Comparison of ENCODE assay signal across 29 cellular contexts in genomic region chr20:34072076-34072475, GRCh38.
"Had no signal": no experiment of that assay in that cellular context is flagged by ENCODE, and none has a peak within 500 bp of the region (broad histone marks: within the 10 kb centered on the region; RNA-seq: fewer than 3 reads in every experiment).

No MANE protein-coding gene starts in this region.

- ATAC-seq: activated CD4-positive, alpha-beta T cell treated with anti-CD3 and anti-CD28 coated beads for 36 hours; activated T-cell treated with anti-CD3 and anti-CD28 coated beads, Interleukin-2, amount 50 U/mL, for 4 hours; gastroesophageal sphincter; heart right ventricle; T-cell had no signal

- H3K9me3 ChIP-seq: esophagus squamous epithelium, gastroesophageal sphincter, heart right ventricle had no signal

- H3K9me3 Mint-ChIP-seq: activated naive CD4-positive, alpha-beta T cell treated with anti-CD3 and anti-CD28 coated beads for 36 hours; activated naive CD4-positive, alpha-beta T cell treated with anti-CD3 and anti-CD28 coated beads, Interleukin-2, amount 50 U/mL, for 24 hours; activated T-cell treated with anti-CD3 and anti-CD28 coated beads, Interleukin-2, amount 50 U/mL, for 4 hours; activated T-helper 1 cell treated with anti-CD3 and anti-CD28 coated beads, Interleukin-12 subunit alpha, Interleukin-12 subunit beta, Interleukin-2, Interleukin-4 antibody, amounts not matched to agents 30 ng/mL and 10 ng/mL and 1 ng/mL, durations not matched to agents 14 hours and 24 hours and 36 hours; activated T-helper 2 cell treated with anti-CD3 and anti-CD28 coated beads, Interferon-gamma antibody, Interleukin-2, Interleukin-4, amounts not matched to agents 10 μg/mL and 5 μg/mL and 100 μg/mL, durations not matched to agents 14 hours and 24 hours and 36 hours; central memory CD8-positive, alpha-beta T cell; dendritic cell treated with granulocyte-macrophage colony-stimulating factor and Interleukin-4, amounts not matched to agents 40 ng/mL and 50 ng/mL, for 4 days; T-cell; T-helper 1 cell treated with Interleukin-12 subunit alpha and Interleukin-12 subunit beta and Interleukin-4 antibody, amounts not matched to agents 30 μg/mL and 1 μg/mL, for 36 hours; T-helper 2 cell treated with Interferon-gamma antibody and Interleukin-4, amounts not matched to agents 5 μg/mL and 100 μg/mL, for 36 hours had no signal

- DNase-seq: activated CD4-positive, alpha-beta T cell treated with anti-CD3 and anti-CD28 coated beads for 36 hours; activated CD4-positive, alpha-beta T cell treated with anti-CD3 and anti-CD28 coated beads, Interleukin-2, amount 50 U/mL, for 1 hour; activated CD4-positive, alpha-beta T cell treated with anti-CD3 and anti-CD28 coated beads, Interleukin-2, amount 50 U/mL, for 48 hours; activated CD4-positive, CD25-positive, alpha-beta regulatory T cell; activated CD4-positive, CD25-positive, alpha-beta regulatory T cell treated with anti-CD3 and anti-CD28 coated beads, Interleukin-2, amount 50 U/mL, for 72 hours; activated CD8-positive, alpha-beta memory T cell treated with anti-CD3 and anti-CD28 coated beads, Interleukin-2, amount 50 U/mL, for 48 hours; activated effector memory CD4-positive, alpha-beta T cell treated with anti-CD3 and anti-CD28 coated beads, Interleukin-2, amount 50 U/mL, for 16 hours; activated naive CD4-positive, alpha-beta T cell treated with anti-CD3 and anti-CD28 coated beads for 36 hours; activated T-cell treated with anti-CD3 and anti-CD28 coated beads for 4 hours; activated T-cell treated with anti-CD3 and anti-CD28 coated beads, Interleukin-2, amount 50 U/mL, for 4 hours; amniotic stem cell; brain microvascular endothelial cell; dorsolateral prefrontal cortex; effector memory CD4-positive, alpha-beta T cell; esophagus squamous epithelium; foreskin melanocyte; heart right ventricle; SW 1271; T-cell; T1000; WERI-Rb-1 had no signal

- H3K27ac Mint-ChIP-seq: activated naive CD4-positive, alpha-beta T cell treated with anti-CD3 and anti-CD28 coated beads for 36 hours; activated T-helper 2 cell treated with anti-CD3 and anti-CD28 coated beads, Interferon-gamma antibody, Interleukin-2, Interleukin-4, amounts not matched to agents 10 μg/mL and 5 μg/mL and 100 μg/mL, durations not matched to agents 14 hours and 24 hours and 36 hours; dendritic cell treated with granulocyte-macrophage colony-stimulating factor and Interleukin-4, amounts not matched to agents 40 ng/mL and 50 ng/mL, for 4 days; T-helper 1 cell treated with Interleukin-12 subunit alpha and Interleukin-12 subunit beta and Interleukin-4 antibody, amounts not matched to agents 30 μg/mL and 1 μg/mL, for 36 hours; T-helper 2 cell treated with Interferon-gamma antibody and Interleukin-4, amounts not matched to agents 5 μg/mL and 100 μg/mL, for 36 hours had no signal

- H3K4me3 Mint-ChIP-seq: activated CD4-positive, alpha-beta T cell treated with anti-CD3 and anti-CD28 coated beads for 36 hours; activated naive CD4-positive, alpha-beta T cell treated with anti-CD3 and anti-CD28 coated beads for 36 hours; activated naive CD4-positive, alpha-beta T cell treated with anti-CD3 and anti-CD28 coated beads, Interleukin-2, amount 50 U/mL, for 24 hours; activated T-cell treated with anti-CD3 and anti-CD28 coated beads, Interleukin-2, amount 50 U/mL, for 4 hours; activated T-helper 1 cell treated with anti-CD3 and anti-CD28 coated beads, Interleukin-12 subunit alpha, Interleukin-12 subunit beta, Interleukin-2, Interleukin-4 antibody, amounts not matched to agents 30 ng/mL and 10 ng/mL and 1 ng/mL, durations not matched to agents 14 hours and 24 hours and 36 hours; central memory CD8-positive, alpha-beta T cell; dendritic cell treated with granulocyte-macrophage colony-stimulating factor and Interleukin-4, amounts not matched to agents 40 ng/mL and 50 ng/mL, for 4 days; T-cell; T-helper 1 cell treated with Interleukin-12 subunit alpha and Interleukin-12 subunit beta and Interleukin-4 antibody, amounts not matched to agents 30 μg/mL and 1 μg/mL, for 36 hours; T-helper 2 cell treated with Interferon-gamma antibody and Interleukin-4, amounts not matched to agents 5 μg/mL and 100 μg/mL, for 36 hours had no signal

- H3K27me3 Mint-ChIP-seq: activated CD4-positive, alpha-beta T cell treated with anti-CD3 and anti-CD28 coated beads for 36 hours; activated naive CD4-positive, alpha-beta T cell treated with anti-CD3 and anti-CD28 coated beads, Interleukin-2, amount 50 U/mL, for 24 hours; central memory CD8-positive, alpha-beta T cell; dendritic cell treated with granulocyte-macrophage colony-stimulating factor and Interleukin-4, amounts not matched to agents 40 ng/mL and 50 ng/mL, for 4 days; T-cell had no signal
